ENCODE assay signal across 16 cellular contexts in genomic region chr14:70920608-70921007, GRCh38. TPM values are rescaled to one million over a fixed set of nuclear protein-coding genes. Genes with fewer than 3 reads are reported as not detected.
DNase-seq lines count a peak whose midpoint lies in the region; ATAC-seq and TF ChIP-seq lines count a peak whose summit lies in the region.
"Had no signal": no experiment of that assay in that cellular context is flagged by ENCODE, and none has a peak within 500 bp of the region (broad histone marks: within the 10 kb centered on the region; RNA-seq: fewer than 3 reads in every experiment).

No MANE protein-coding gene starts in this region.

- H3K4ac ChIP-seq in IMR-90 (ENCODE audit: low read depth, low read length): no peak overlapping the region

- peaks cover 0 to 22% of the 10 kb centered on the region in 2 experiments; a peak in 3 of 4 replicates for H3K4me1 ChIP-seq in SK-N-SH (ENCODE audit: control insufficient read depth in 1 of 2, insufficient read depth in 2 of 2, low read depth in 1 of 2, low read length in 1 of 2)
- peaks cover 11% of the 10 kb centered on the region for H3K4me1 ChIP-seq in IMR-90 (ENCODE audit: control insufficient read depth, insufficient read depth, low read length)
- H3K4me1 ChIP-seq in adipocyte (ENCODE audit: control insufficient read depth, insufficient read depth, low read length): peaks cover 55% of the 10 kb centered on the region

- no peak overlapping the region for H4K8ac ChIP-seq in IMR-90 (ENCODE audit: low read depth in 2 of 2, low read length in 2 of 2)

- no peak overlapping the region for H2AK5ac ChIP-seq in IMR-90 (ENCODE audit: low read depth, low read length)

- H4K5ac ChIP-seq in IMR-90 (ENCODE audit: low read depth, low read length): peak overlapping the region; percentile 43; the same call in 1 of the 2 replicates

- H3K4me3 Mint-ChIP-seq in naive thymus-derived CD8-positive, alpha-beta T cell: peak overlapping the region in 3 of 10 donors; percentile 18 to 51 (median 45)
- H3K4me3 Mint-ChIP-seq: CD14-positive monocyte had no signal

- H2AFZ ChIP-seq in SK-N-SH (ENCODE audit: low read depth) (no peak overlapping the region), IMR-90 (replicated peaks; ENCODE audit: low read length, poor library complexity) (no peak overlapping the region)

- WGBS in SK-N-SH (ENCODE audit: low lambda C conversion rate): 79% methylated on average over 1 of the region's 1 CpG
- WGBS in IMR-90 (ENCODE audit: extremely low coverage in 2 of 2, insufficient read length in 1 of 2), 2 experiments: no CpG with 5 or more reads among the region's 1 CpG

- peaks cover 33 to 94% (median 80%) of the 10 kb centered on the region in 4 donors for H3K4me1 Mint-ChIP-seq in naive thymus-derived CD8-positive, alpha-beta T cell

- H3K18ac ChIP-seq in IMR-90 (ENCODE audit: low read depth, low read length): peak overlapping the region; percentile 5; the same call in 1 of the 2 replicates

- H2BK5ac ChIP-seq in IMR-90 (ENCODE audit: low read depth, low read length, poor library complexity, severe bottlenecking): peak overlapping the region; percentile 8

- H4K91ac ChIP-seq in IMR-90 (ENCODE audit: insufficient read depth, low read depth, low read length): no peak overlapping the region

- POLR2A ChIA-PET in SK-N-SH (lab: Yijun Ruan, JAX): no interaction called here
- POLR2A ChIA-PET in IMR-90 (lab: Charles Lee; ENCODE audit: unreplicated experiment): no interaction called here
- POLR2A ChIA-PET in naive thymus-derived CD8-positive, alpha-beta T cell (lab: Charles Lee): no interaction called here

- H3K9me1 ChIP-seq in IMR-90 (ENCODE audit: insufficient read depth, low read length): peaks cover 8% of the 10 kb centered on the region; the same call in 1 of the 2 replicates

- H4K20me1 ChIP-seq in SK-N-SH (ENCODE audit: insufficient read depth) (peaks cover 85% of the 10 kb centered on the region), IMR-90 (ENCODE audit: insufficient read depth, low read length) (peaks cover 82% of the 10 kb centered on the region)

- no peaks in the 10 kb centered on the region for H3K9me3 ChIP-seq in SK-N-SH
- H3K9me3 ChIP-seq in IMR-90 (ENCODE audit: control insufficient read depth, insufficient read depth, low read length): no peaks in the 10 kb centered on the region
- H3K9me3 ChIP-seq in adipocyte (ENCODE audit: control insufficient read depth, low read length): no peaks in the 10 kb centered on the region
- H3K9me3 ChIP-seq: suprapubic skin had no signal

- H2AK9ac ChIP-seq in IMR-90 (replicated peaks; ENCODE audit: low read depth, low read length, poor library complexity): no peak overlapping the region

- intact Hi-C loops in IMR-90 (cut with micrococcal nuclease): no loop called here

- no peaks in the 10 kb centered on the region for H3K9me3 Mint-ChIP-seq in naive thymus-derived CD8-positive, alpha-beta T cell
- H3K9me3 Mint-ChIP-seq: CD14-positive monocyte had no signal

- H3K36me3 Mint-ChIP-seq in naive thymus-derived CD8-positive, alpha-beta T cell: peaks cover 0 to 12% (median 6%) of the 10 kb centered on the region in 3 donors

- no peak overlapping the region for H3K4me3 ChIP-seq in SK-N-SH (ENCODE audit: low read depth in 2 of 2, low read length in 1 of 2)
- H3K4me3 ChIP-seq in IMR-90 (ENCODE audit: insufficient read depth, low read depth, low read length): no peak overlapping the region
- no peak overlapping the region for H3K4me3 ChIP-seq in adipocyte (ENCODE audit: low read length)
- H3K4me3 ChIP-seq: dorsolateral prefrontal cortex, suprapubic skin had no signal

- no peak overlapping the region for H3K56ac ChIP-seq in IMR-90 (ENCODE audit: extremely low read depth, insufficient read depth, low read length)

- no peak overlapping the region for H2BK20ac ChIP-seq in IMR-90 (ENCODE audit: low read depth, low read length)

- H3K9me2 ChIP-seq in SK-N-SH: no peaks in the 10 kb centered on the region

- CTCF ChIA-PET in SK-N-SH (lab: Yijun Ruan, JAX): interaction anchor here (1.3 kb wide), 1 partner anchor 13 kb away, joined by 4 read pairs; the partner anchor contains the start of gene PCNX1
- CTCF ChIA-PET in IMR-90 (lab: Yijun Ruan, JAX): interaction anchor here (1.4 kb wide), 1 partner anchor 14 kb away, joined by 6 read pairs; the partner anchor contains the start of gene PCNX1

- H3K9ac ChIP-seq in SK-N-SH: no peak overlapping the region
- no peak overlapping the region for H3K9ac ChIP-seq in IMR-90 (ENCODE audit: low read depth, low read length)
- H3K9ac ChIP-seq in adipocyte (ENCODE audit: low read length): peak overlapping the region; percentile 58

- no peak overlapping the region for H3K14ac ChIP-seq in IMR-90 (replicated peaks; ENCODE audit: low read depth, low read length)

- H3K27me3 ChIP-seq in SK-N-SH (ENCODE audit: insufficient read depth): no peaks in the 10 kb centered on the region
- no peaks in the 10 kb centered on the region for H3K27me3 ChIP-seq in IMR-90 (ENCODE audit: control insufficient read depth, insufficient read depth, low read length)
- no peaks in the 10 kb centered on the region for H3K27me3 ChIP-seq in adipocyte (replicated peaks; ENCODE audit: control insufficient read depth, insufficient read depth, low read length)
- H3K27me3 ChIP-seq: dorsolateral prefrontal cortex, suprapubic skin had no signal

- ATAC-seq in SK-N-SH treated with all-trans-retinoic acid at 6 μM for 48 hours (peak; percentile 47), IMR-90 (ENCODE audit: low read depth) (peak; percentile 64), HG02642 (IDR thresholded peaks at IDR 0.05; ENCODE audit: poor library complexity, unreplicated experiment) (no peak)
- ATAC-seq in naive thymus-derived CD8-positive, alpha-beta T cell: no peak

- peaks cover 15% of the 10 kb centered on the region for H3F3A ChIP-seq in SK-N-SH (replicated peaks; ENCODE audit: insufficient read depth)

- no peak overlapping the region for H2BK15ac ChIP-seq in IMR-90 (ENCODE audit: low read depth, low read length)

- TF ChIP-seq CTCF in SK-N-SH (IDR thresholded peaks at IDR 0.05) (no peak), IMR-90 (conservative IDR thresholded peaks at IDR 0.05; ENCODE audit: low read depth, low read length) (no peak), GM13976 (IDR thresholded peaks at IDR 0.05; ENCODE audit: borderline replicate concordance, control extremely low read depth, extremely low read depth, insufficient read depth, missing control alignments) (no peak)

- no peak for TF ChIP-seq POLR2A in IMR-90 (IDR thresholded peaks at IDR 0.05; ENCODE audit: low read depth, low read length)

- BruUV-seq in IMR-90 (replicated peaks; lab: Mats Ljungman, UMichigan): no TSS peak

- H3K27ac ChIP-seq in SK-N-SH (ENCODE audit: low read depth in 2 of 2, low read length in 1 of 2): peak overlapping the region in 1 of 2 experiments; percentile 46; a peak in 3 of 4 replicates
- no peak overlapping the region for H3K27ac ChIP-seq in IMR-90 (ENCODE audit: insufficient read depth, low read length)
- H3K27ac ChIP-seq: 22Rv1, dorsolateral prefrontal cortex, suprapubic skin, VCaP had no signal

- no peaks in the 10 kb centered on the region for H3K27me3 Mint-ChIP-seq in naive thymus-derived CD8-positive, alpha-beta T cell

- no peak overlapping the region for H3K23ac ChIP-seq in IMR-90 (ENCODE audit: low read depth, low read length)

- peak overlapping the region in 6 of 10 donors; percentile 4 to 87 (median 58) for H3K27ac Mint-ChIP-seq in naive thymus-derived CD8-positive, alpha-beta T cell

- TF ChIP-seq EP300 in SK-N-SH (IDR thresholded peaks at IDR 0.05; ENCODE audit: borderline replicate concordance in 1 of 2, low read depth in 1 of 2, low read length in 1 of 2): no peak

- TF ChIP-seq RAD21 in SK-N-SH (IDR thresholded peaks at IDR 0.05; ENCODE audit: low read length): no peak
- no peak for TF ChIP-seq RAD21 in IMR-90 (IDR thresholded peaks at IDR 0.05; ENCODE audit: low read length)

- dilution Hi-C loops in IMR-90 (cut with HindIII; ENCODE audit: low sequenced_read_pairs, unreplicated experiment): no loop called here

- H3K79me1 ChIP-seq in IMR-90 (ENCODE audit: low read depth in 1 of 2, low read length in 2 of 2): peaks cover 8 to 72% of the 10 kb centered on the region in 2 experiments; a peak in 3 of 4 replicates

- H3K4me2 ChIP-seq in SK-N-SH (no peak overlapping the region), IMR-90 (ENCODE audit: low read depth, low read length) (peak overlapping the region; percentile 47; the same call in 1 of the 2 replicates)

- in situ Hi-C loops in IMR-90 (cut with MboI; ENCODE audit: low sequenced_read_pairs): no loop called here
- in situ Hi-C loops in GM13976 (cut with MboI; ENCODE audit: low sequenced_read_pairs, unreplicated experiment): no loop called here

- no peak overlapping the region for H2BK120ac ChIP-seq in IMR-90 (ENCODE audit: low read depth, low read length)

- DNase-seq in SK-N-SH: no peak
- no peak for DNase-seq in IMR-90
- DNase-seq in adipocyte (ENCODE audit: low read depth): no peak
- no peak for DNase-seq in naive thymus-derived CD8-positive, alpha-beta T cell
- no peak for DNase-seq in NCI-H187 treated with DMSO at 0.1 percent for 48 hours (lab: John Stamatoyannopoulos, UW)
- no peak for DNase-seq in GM13976 (ENCODE audit: low spot score)
- DNase-seq: dorsolateral prefrontal cortex, left ventricle myocardium superior, NCI-H146, OCI-M1 had no signal

- peaks cover 98% of the 10 kb centered on the region for H3K79me2 ChIP-seq in SK-N-SH (ENCODE audit: insufficient read depth)

- H3K36me3 ChIP-seq in SK-N-SH (replicated peaks in 1 of 2; ENCODE audit: control insufficient read depth in 1 of 2, insufficient read depth in 2 of 2, low read length in 1 of 2) (peaks cover 3 to 8% of the 10 kb centered on the region in 2 experiments), IMR-90 (ENCODE audit: control insufficient read depth, insufficient read depth, low read length) (no peaks in the 10 kb centered on the region), adipocyte (ENCODE audit: control insufficient read depth, insufficient read depth, low read length, severe bottlenecking) (peaks cover 6% of the 10 kb centered on the region)
- H3K36me3 ChIP-seq: suprapubic skin had no signal

TF ChIP-seq in SK-N-SH treated with all-trans-retinoic acid at 6 μM for 48 hours, 23 proteins besides CTCF, POLR2A, EP300 and RAD21 (continues in another document):
- no peak for TF ChIP-seq PPARA (CRISPR knock-in tag; IDR thresholded peaks at IDR 0.05; ENCODE audit: borderline replicate concordance)

TF ChIP-seq in SK-N-SH, 30 proteins besides CTCF, POLR2A, EP300 and RAD21 (continues in another document):
- TF ChIP-seq TAF1 (IDR thresholded peaks at IDR 0.05; ENCODE audit: borderline replicate concordance, low read depth, low read length): no peak

TF ChIP-seq in IMR-90, 13 proteins besides CTCF, POLR2A, EP300 and RAD21 (continues in another document):
- TF ChIP-seq RFX5 (IDR thresholded peaks at IDR 0.05; ENCODE audit: low read depth, low read length): no peak

RNA-seq across cellular contexts. Expression of gene PCNX1, which starts 13.3 kb away (rescaled TPM):
- 9.4 and 13.6 TPM in 2 replicates for polyA plus RNA-seq in SK-N-SH (2012; rRNA removed)
- 9.1 and 10.1 TPM in 2 replicates for polyA plus RNA-seq in SK-N-SH (2012; cell fraction: cytosol; rRNA removed)
- polyA plus RNA-seq in SK-N-SH (2012; cell fraction: nucleus; rRNA removed): 21.1 and 30.6 TPM in 2 replicates
- total RNA-seq in IMR-90 (2012; rRNA removed): 43.7 and 45.3 TPM in 2 replicates
- 15.0 and 15.1 TPM in 2 replicates for polyA plus RNA-seq in IMR-90 (2012; rRNA removed)
- polyA plus RNA-seq in IMR-90 (2012; cell fraction: cytosol; rRNA removed): 4.5 and 7.1 TPM in 2 replicates
- 23.2 and 40.0 TPM in 2 replicates for polyA plus RNA-seq in IMR-90 (2012; cell fraction: nucleus; rRNA removed; ENCODE audit: low replicate concordance)
- total RNA-seq in naive thymus-derived CD8-positive, alpha-beta T cell: 10 to 100 TPM; 73.7 to 78.6 TPM
- 1 to 10 TPM; 5.5 to 8.3 (median 7.9) TPM for polyA plus RNA-seq in naive thymus-derived CD8-positive, alpha-beta T cell

Comparison
In these comparisons a context has a peak if more than half of its experiments do, and no peak if none do; other contexts are left out.
1. ATAC-seq: peak in SK-N-SH treated with all-trans-retinoic acid at 6 μM for 48 hours (single experiment) and IMR-90 (single experiment); none in naive thymus-derived CD8-positive, alpha-beta T cell (0 of 2) and HG02642 (single experiment).